In the genomic region with DNA sequence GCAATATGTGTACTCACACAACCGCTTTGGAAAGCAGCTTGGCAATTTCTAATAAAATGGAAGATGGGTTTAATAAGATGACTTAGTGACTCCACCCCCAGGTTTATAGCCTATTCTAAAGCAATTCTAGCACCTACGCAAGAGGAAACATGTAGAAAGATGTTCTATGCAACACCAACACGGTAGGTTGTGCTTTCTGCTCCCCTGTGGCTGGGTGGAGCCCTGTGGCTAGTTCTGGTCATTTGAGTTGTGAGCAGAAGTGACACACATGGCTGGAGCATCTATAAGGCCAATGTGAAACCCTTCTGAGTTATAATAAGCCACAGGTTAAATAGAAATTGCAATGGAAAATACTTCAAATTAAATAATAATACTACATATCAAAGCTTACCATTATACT, we compare ENCODE assay signal across 32 cellular contexts.
"Had no signal": no experiment of that assay in that cellular context is flagged by ENCODE, and none has a peak within 500 bp of the region (broad histone marks: within the 10 kb centered on the region; RNA-seq: fewer than 3 reads in every experiment).

No MANE protein-coding gene starts in this region.

- H3K4me1 ChIP-seq: ascending aorta, breast epithelium, colonic mucosa had no signal

- H3K9me3 Mint-ChIP-seq: activated CD4-positive, alpha-beta memory T cell treated with anti-CD3 and anti-CD28 coated beads, Interleukin-2, amount 10 ng/mL, durations not matched to agents 7 days and 5 days; activated naive CD4-positive, alpha-beta T cell treated with anti-CD3 and anti-CD28 coated beads, Interleukin-2, amount 10 ng/mL, durations not matched to agents 7 days and 5 days; activated naive CD4-positive, alpha-beta T cell treated with anti-CD3 and anti-CD28 coated beads, Interleukin-2, amount 50 U/mL, for 72 hours; activated T-cell treated with anti-CD3 and anti-CD28 coated beads, Interleukin-2, amount 50 U/mL, for 24 hours; effector memory CD8-positive, alpha-beta T cell; T-helper 2 cell treated with Interferon-gamma antibody and Interleukin-4, amounts not matched to agents 5 μg/mL and 100 μg/mL, for 36 hours had no signal

- H3K4me1 Mint-ChIP-seq: activated naive CD4-positive, alpha-beta T cell treated with anti-CD3 and anti-CD28 coated beads, Interleukin-2, amount 10 ng/mL, durations not matched to agents 7 days and 5 days had no signal

- H3K4me3 Mint-ChIP-seq: activated CD4-positive, alpha-beta memory T cell treated with anti-CD3 and anti-CD28 coated beads, Interleukin-2, amount 10 ng/mL, durations not matched to agents 7 days and 5 days; activated CD4-positive, alpha-beta T cell treated with anti-CD3 and anti-CD28 coated beads, Interleukin-2, amount 10 ng/mL, durations not matched to agents 7 days and 5 days; activated naive CD4-positive, alpha-beta T cell treated with anti-CD3 and anti-CD28 coated beads, Interleukin-2, amount 10 ng/mL, durations not matched to agents 7 days and 5 days; activated naive CD8-positive, alpha-beta T cell treated with anti-CD3 and anti-CD28 coated beads, Interleukin-2, amount 10 ng/mL, durations not matched to agents 7 days and 5 days; activated T-cell treated with anti-CD3 and anti-CD28 coated beads, Interleukin-2, amount 50 U/mL, for 24 hours; activated T-cell treated with anti-CD3 and anti-CD28 coated beads, Interleukin-2, amount 50 U/mL, for 72 hours; brain; effector memory CD8-positive, alpha-beta T cell; T-helper 17 cell; T-helper 2 cell treated with Interferon-gamma antibody and Interleukin-4, amounts not matched to agents 5 μg/mL and 100 μg/mL, for 36 hours had no signal

- H3K27ac ChIP-seq: ascending aorta, breast epithelium, cardiac muscle cell, colonic mucosa, esophagus muscularis mucosa, foreskin keratinocyte, gastrocnemius medialis, heart left ventricle had no signal

- H3K9me3 ChIP-seq: ascending aorta, breast epithelium, colonic mucosa, esophagus muscularis mucosa, gastrocnemius medialis, heart left ventricle had no signal

- H3K36me3 Mint-ChIP-seq: activated naive CD4-positive, alpha-beta T cell treated with anti-CD3 and anti-CD28 coated beads, Interleukin-2, amount 10 ng/mL, durations not matched to agents 7 days and 5 days; activated naive CD8-positive, alpha-beta T cell treated with anti-CD3 and anti-CD28 coated beads, Interleukin-2, amount 10 ng/mL, durations not matched to agents 7 days and 5 days; brain had no signal

- ATAC-seq: activated naive CD4-positive, alpha-beta T cell treated with anti-CD3 and anti-CD28 coated beads, Interleukin-2, amount 50 U/mL, for 72 hours; activated T-cell treated with anti-CD3 and anti-CD28 coated beads, Interleukin-2, amount 50 U/mL, for 72 hours; effector memory CD8-positive, alpha-beta T cell; foreskin keratinocyte; gastrocnemius medialis; heart left ventricle; T-helper 17 cell had no signal

- H3K27me3 ChIP-seq: ascending aorta, breast epithelium, cardiac muscle cell, colonic mucosa, esophagus muscularis mucosa, foreskin keratinocyte, gastrocnemius medialis, heart left ventricle had no signal

- H3K4me3 ChIP-seq: ascending aorta, breast epithelium, cardiac muscle cell, colonic mucosa, esophagus muscularis mucosa, gastrocnemius medialis, heart left ventricle had no signal

- H3K36me3 ChIP-seq: ascending aorta, breast epithelium, cardiac muscle cell, colonic mucosa, esophagus muscularis mucosa, gastrocnemius medialis, heart left ventricle had no signal

- H3K27ac Mint-ChIP-seq: activated CD4-positive, alpha-beta memory T cell treated with anti-CD3 and anti-CD28 coated beads, Interleukin-2, amount 10 ng/mL, durations not matched to agents 7 days and 5 days; activated CD4-positive, alpha-beta T cell treated with anti-CD3 and anti-CD28 coated beads, Interleukin-2, amount 10 ng/mL, durations not matched to agents 7 days and 5 days; activated naive CD4-positive, alpha-beta T cell treated with anti-CD3 and anti-CD28 coated beads, Interleukin-2, amount 10 ng/mL, durations not matched to agents 7 days and 5 days; activated naive CD4-positive, alpha-beta T cell treated with anti-CD3 and anti-CD28 coated beads, Interleukin-2, amount 50 U/mL, for 72 hours; activated naive CD8-positive, alpha-beta T cell treated with anti-CD3 and anti-CD28 coated beads, Interleukin-2, amount 10 ng/mL, durations not matched to agents 7 days and 5 days; activated T-cell treated with anti-CD3 and anti-CD28 coated beads, Interleukin-2, amount 50 U/mL, for 24 hours; activated T-cell treated with anti-CD3 and anti-CD28 coated beads, Interleukin-2, amount 50 U/mL, for 72 hours; brain; effector memory CD8-positive, alpha-beta T cell; T-helper 17 cell; T-helper 2 cell treated with Interferon-gamma antibody and Interleukin-4, amounts not matched to agents 5 μg/mL and 100 μg/mL, for 36 hours had no signal

- H3K27me3 Mint-ChIP-seq: activated CD4-positive, alpha-beta memory T cell treated with anti-CD3 and anti-CD28 coated beads, Interleukin-2, amount 10 ng/mL, durations not matched to agents 7 days and 5 days; activated CD4-positive, alpha-beta T cell treated with anti-CD3 and anti-CD28 coated beads, Interleukin-2, amount 10 ng/mL, durations not matched to agents 7 days and 5 days; activated T-cell treated with anti-CD3 and anti-CD28 coated beads, Interleukin-2, amount 50 U/mL, for 24 hours had no signal

- DNase-seq: activated CD4-positive, alpha-beta memory T cell treated with anti-CD3 and anti-CD28 coated beads, Interleukin-2, amount 10 ng/mL, durations not matched to agents 7 days and 5 days; activated CD4-positive, alpha-beta T cell treated with anti-CD3 and anti-CD28 coated beads for 1 hour; activated CD4-positive, alpha-beta T cell treated with anti-CD3 and anti-CD28 coated beads for 4 hours; activated CD4-positive, alpha-beta T cell treated with anti-CD3 and anti-CD28 coated beads, Interleukin-2, amount 10 ng/mL, durations not matched to agents 7 days and 5 days; activated CD4-positive, alpha-beta T cell treated with anti-CD3 and anti-CD28 coated beads, Interleukin-2, amount 50 U/mL, for 4 hours; activated CD8-positive, alpha-beta memory T cell treated with anti-CD3 and anti-CD28 coated beads, Interleukin-2, amount 50 U/mL, for 48 hours; activated gamma-delta T cell; activated naive CD4-positive, alpha-beta T cell; activated naive CD4-positive, alpha-beta T cell treated with anti-CD3 and anti-CD28 coated beads, Interleukin-2, amount 10 ng/mL, durations not matched to agents 7 days and 5 days; activated naive CD8-positive, alpha-beta T cell treated with anti-CD3 and anti-CD28 coated beads, Interleukin-2, amount 10 ng/mL, durations not matched to agents 7 days and 5 days; activated T-cell treated with anti-CD3 and anti-CD28 coated beads for 4 hours; activated T-cell treated with anti-CD3 and anti-CD28 coated beads, Interleukin-2, amount 50 U/mL, for 24 hours; activated T-cell treated with anti-CD3 and anti-CD28 coated beads, Interleukin-2, amount 50 U/mL, for 72 hours; central memory CD4-positive, alpha-beta T cell; cerebellar nuclear complex; colonic mucosa; effector memory CD8-positive, alpha-beta T cell; erythroblast; foreskin keratinocyte; gastrocnemius medialis; glutamatergic neuron; heart left ventricle; T-helper 1 cell; T-helper 17 cell; T1000 had no signal
